ENCODE assay signal across 16 cellular contexts in genomic region chr16:89965447-89966225, GRCh38. TPM values are rescaled to one million over a fixed set of nuclear protein-coding genes. Genes with fewer than 3 reads are reported as not detected.
DNase-seq lines count a peak whose midpoint lies in the region; ATAC-seq, FAIRE-seq and TF ChIP-seq lines count a peak whose summit lies in the region.
"Had no signal": no experiment of that assay in that cellular context is flagged by ENCODE, and none has a peak within 500 bp of the region (broad histone marks: within the 10 kb centered on the region; RNA-seq: fewer than 3 reads in every experiment).

No MANE protein-coding gene starts in this region.

- peaks cover 22% of the 10 kb centered on the region for H3K9me3 Mint-ChIP-seq in nephron progenitor cell
- no peaks in the 10 kb centered on the region for H3K9me3 Mint-ChIP-seq in stimulated activated memory B cell treated with anti-CD40 and anti-IgM and Interleukin-4, amounts not matched to agents 10 μg/mL and 1 μg/mL and 100 μg/mL, for 72 hours
- H3K9me3 Mint-ChIP-seq: CD4-positive, alpha-beta T cell; HFFc6 had no signal

- H3K27me3 ChIP-seq in HepG2 (ENCODE audit: control insufficient read depth in 1 of 2, insufficient read depth in 2 of 2, low read length in 2 of 2): no peaks in the 10 kb centered on the region
- no peaks in the 10 kb centered on the region for H3K27me3 ChIP-seq in right lobe of liver
- no peaks in the 10 kb centered on the region for H3K27me3 ChIP-seq in breast epithelium

- ATAC-seq in HepG2: peak; percentile 5; the same call in 1 of the 3 replicates
- ATAC-seq in right lobe of liver: no peak
- ATAC-seq in stimulated activated memory B cell treated with anti-CD40 and anti-IgM and Interleukin-4, amounts not matched to agents 10 μg/mL and 1 μg/mL and 100 μg/mL, for 72 hours: peak; percentile 5
- no peak for ATAC-seq in left colon

- H3K9ac ChIP-seq in HepG2 (ENCODE audit: insufficient read depth, low read depth, low read length): no peak overlapping the region

- peaks cover 3% of the 10 kb centered on the region for H3K27me3 Mint-ChIP-seq in nephron progenitor cell (ENCODE audit: low read depth, poor library complexity)
- no peaks in the 10 kb centered on the region for H3K27me3 Mint-ChIP-seq in stimulated activated memory B cell treated with anti-CD40 and anti-IgM and Interleukin-4, amounts not matched to agents 10 μg/mL and 1 μg/mL and 100 μg/mL, for 72 hours
- H3K27me3 Mint-ChIP-seq: CD4-positive, alpha-beta T cell had no signal

- CTCF ChIA-PET in HepG2 (lab: Yijun Ruan, JAX; ENCODE audit: low intra/inter-chr PET ratio, low total read pairs): no interaction called here

- TF ChIP-seq POLR2A in HepG2 (IDR thresholded peaks at IDR 0.05; ENCODE audit: insufficient read depth in 1 of 2, low read depth in 2 of 2, low read length in 2 of 2) (0 out of 4 replicates have a peak, but pooled peaks of 1 of the 2 experiments have one; percentile 15), right lobe of liver (IDR thresholded peaks at IDR 0.05) (no peak), breast epithelium (IDR thresholded peaks at IDR 0.05) (no peak)

- H3K4me1 Mint-ChIP-seq in nephron progenitor cell: peaks cover 19% of the 10 kb centered on the region
- peaks cover 8% of the 10 kb centered on the region for H3K4me1 Mint-ChIP-seq in stimulated activated memory B cell treated with anti-CD40 and anti-IgM and Interleukin-4, amounts not matched to agents 10 μg/mL and 1 μg/mL and 100 μg/mL, for 72 hours

- DNase-seq in HepG2 (ENCODE audit: low spot score): no peak
- DNase-seq in right lobe of liver: no peak
- peak; percentile 12 for DNase-seq in epidermal melanocyte (ENCODE audit: insufficient read length, low spot score)
- DNase-seq in nephron progenitor cell: no peak
- no peak for DNase-seq in left colon
- DNase-seq in 8988T: no peak
- no peak for DNase-seq in breast epithelium (ENCODE audit: low spot score in 2 of 2)
- DNase-seq: ACHN; C1 segment of cervical spinal cord; Calu3; CD4-positive, alpha-beta T cell; DMS 273 treated with DMSO at 0.1 percent for 48 hours; HCEC 1CT; HFFc6 had no signal

- H4K20me1 ChIP-seq in HepG2 (ENCODE audit: insufficient read depth, low read length): no peaks in the 10 kb centered on the region

- H3K4me3 ChIP-seq in HepG2 (replicated peaks in 1 of 3; ENCODE audit: insufficient read depth in 1 of 3, low read depth in 2 of 3, low read length in 3 of 3) (no peak overlapping the region), right lobe of liver (no peak overlapping the region), breast epithelium (no peak overlapping the region)

- POLR2A ChIA-PET in HepG2 (lab: Yijun Ruan, JAX): no interaction called here

- no peaks in the 10 kb centered on the region for H3K9me3 ChIP-seq in HepG2 (ENCODE audit: low read length)
- H3K9me3 ChIP-seq in right lobe of liver: no peaks in the 10 kb centered on the region
- H3K9me3 ChIP-seq in breast epithelium: no peaks in the 10 kb centered on the region

- H3K79me2 ChIP-seq in HepG2 (ENCODE audit: insufficient read depth, low read length): peaks cover 11% of the 10 kb centered on the region

- H3K4me1 ChIP-seq in HepG2 (ENCODE audit: insufficient read depth, low read length): peaks cover 14% of the 10 kb centered on the region
- H3K4me1 ChIP-seq in right lobe of liver: peaks cover 0 to 2% (median 0%) of the 10 kb centered on the region in 4 donors
- H3K4me1 ChIP-seq in breast epithelium: no peaks in the 10 kb centered on the region

- no peak overlapping the region for H3K4me3 Mint-ChIP-seq in nephron progenitor cell
- no peak overlapping the region for H3K4me3 Mint-ChIP-seq in stimulated activated memory B cell treated with anti-CD40 and anti-IgM and Interleukin-4, amounts not matched to agents 10 μg/mL and 1 μg/mL and 100 μg/mL, for 72 hours
- H3K4me3 Mint-ChIP-seq: CD4-positive, alpha-beta T cell; HFFc6 had no signal

- H3K27ac ChIP-seq in HepG2 (ENCODE audit: extremely low read length, insufficient read depth, low read length) (no peak overlapping the region), right lobe of liver (no peak overlapping the region), breast epithelium (no peak overlapping the region)

- no peak for FAIRE-seq in HepG2 (lab: Jason Lieb, UNC)
- FAIRE-seq: H1 had no signal

- no peak overlapping the region for H2AFZ ChIP-seq in HepG2 (ENCODE audit: low read length)

- intact Hi-C loops in HepG2 (cut with micrococcal nuclease; ENCODE audit: unreplicated experiment) (no loop called here), right lobe of liver (cut with DNase I) (no loop called here), left colon (cut with DNase I, micrococcal nuclease) (no loop called here), breast epithelium (cut with DNase I; ENCODE audit: low total_unique reads) (no loop called here)

- no peak for TF ChIP-seq EP300 in HepG2 (IDR thresholded peaks at IDR 0.05; ENCODE audit: low read depth in 2 of 2, low read length in 2 of 2)
- TF ChIP-seq EP300 in HepG2 (CRISPR knock-in tag; IDR thresholded peaks at IDR 0.05; ENCODE audit: borderline replicate concordance): no peak

- peaks cover 28% of the 10 kb centered on the region for H3K36me3 Mint-ChIP-seq in nephron progenitor cell (ENCODE audit: low read depth)
- H3K36me3 Mint-ChIP-seq in stimulated activated memory B cell treated with anti-CD40 and anti-IgM and Interleukin-4, amounts not matched to agents 10 μg/mL and 1 μg/mL and 100 μg/mL, for 72 hours: peaks cover 13% of the 10 kb centered on the region

- WGBS in HepG2 (ENCODE audit: low lambda C conversion rate): 98% methylated on average over 15 of the region's 30 CpGs
- WGBS in right lobe of liver (ENCODE audit: insufficient coverage, low coverage, low lambda C conversion rate, missing lambda C conversion rate): 79% methylated on average over 2 of the region's 30 CpGs

- H3K36me3 ChIP-seq in HepG2 (replicated peaks in 1 of 2; ENCODE audit: control insufficient read depth in 1 of 2, insufficient read depth in 2 of 2, low read length in 2 of 2): peaks cover 14 to 16% of the 10 kb centered on the region in 2 experiments; a peak in 4 of 5 replicates
- no peaks in the 10 kb centered on the region for H3K36me3 ChIP-seq in right lobe of liver
- H3K36me3 ChIP-seq in breast epithelium: no peaks in the 10 kb centered on the region

- peak overlapping the region; percentile 94 for H3K27ac Mint-ChIP-seq in nephron progenitor cell
- H3K27ac Mint-ChIP-seq in stimulated activated memory B cell treated with anti-CD40 and anti-IgM and Interleukin-4, amounts not matched to agents 10 μg/mL and 1 μg/mL and 100 μg/mL, for 72 hours: no peak overlapping the region
- H3K27ac Mint-ChIP-seq: CD4-positive, alpha-beta T cell; HFFc6 had no signal

- BruUV-seq in HepG2 (replicated peaks; lab: Mats Ljungman, UMichigan): no TSS peak

- TF ChIP-seq RAD21 in HepG2 (CRISPR knock-in tag; IDR thresholded peaks at IDR 0.05): no peak

- TF ChIP-seq CTCF in HepG2 (CRISPR knock-in tag; IDR thresholded peaks at IDR 0.05) (no peak), right lobe of liver (IDR thresholded peaks at IDR 0.05) (no peak), nephron progenitor cell (IDR thresholded peaks at IDR 0.05) (no peak), breast epithelium (IDR thresholded peaks at IDR 0.05) (no peak)

- no peak overlapping the region for H3K4me2 ChIP-seq in HepG2 (ENCODE audit: low read depth, low read length)

- in situ Hi-C loops in HepG2 (cut with HindIII; ENCODE audit: extremely low pct_ligation_motif_present, low pct_unique_long_range_greater_than_20kb): no loop called here

RNA-seq across cellular contexts. Expression of gene DEF8, which starts 17.1 kb away (rescaled TPM):
- total RNA-seq in HepG2 (2016; rRNA removed; fragmentation: Illumina TruSeq; extraction: Trizol) (98.5 and 107 TPM in 2 replicates), right lobe of liver (10 to 100 TPM; 16.7 to 44.1 (median 20.7) TPM), left colon (10 to 100 TPM; 25.4 to 34.0 TPM), breast epithelium (10 to 100 TPM; 58.0 to 87.2 (median 75.2) TPM)
- total RNA-seq in HepG2 (2016; cell fraction: cytosol; rRNA removed; fragmentation: Illumina TruSeq; extraction: Trizol; ENCODE audit: low read depth): 134 and 176 TPM in 2 replicates
- 103 and 113 TPM in 2 replicates for total RNA-seq in HepG2 (2016; cell fraction: insoluble cytoplasmic fraction; rRNA removed; fragmentation: Illumina TruSeq; extraction: Trizol)
- 127 and 160 TPM in 2 replicates for total RNA-seq in HepG2 (2016; cell fraction: membrane; rRNA removed; fragmentation: Illumina TruSeq; extraction: Trizol)
- total RNA-seq in HepG2 (2016; cell fraction: nucleus; rRNA removed; fragmentation: Illumina TruSeq; extraction: Trizol): 48.8 and 61.5 TPM in 2 replicates
- polyA plus RNA-seq in HepG2 (2011; rRNA removed): 98.2 and 108 TPM in 2 replicates
- polyA plus RNA-seq in HepG2 (2011; cell fraction: cytosol; rRNA removed): 100 and 138 TPM in 2 replicates
- polyA plus RNA-seq in HepG2 (2011; cell fraction: nucleus; rRNA removed): 490 and 545 TPM in 2 replicates
- 37.2 and 56.0 TPM in 2 replicates for polyA plus RNA-seq in HepG2 (2012)
- 170 and 205 TPM in 2 replicates for polyA plus RNA-seq in HepG2 (2016; cell fraction: cytosol; fragmentation: Illumina TruSeq; extraction: Trizol; ENCODE audit: low read depth)
- 116 and 132 TPM in 2 replicates for polyA plus RNA-seq in HepG2 (2016; cell fraction: insoluble cytoplasmic fraction; fragmentation: Illumina TruSeq; extraction: Trizol; ENCODE audit: low read depth)
- 126 and 153 TPM in 2 replicates for polyA plus RNA-seq in HepG2 (2016; cell fraction: membrane; fragmentation: Illumina TruSeq; extraction: Trizol; ENCODE audit: low read depth)
- 123 and 136 TPM in 2 replicates for polyA plus RNA-seq in HepG2 (2016; cell fraction: nucleus; fragmentation: Illumina TruSeq; extraction: Trizol; ENCODE audit: insufficient read depth, low read depth)
- 22.3 and 116 TPM in 2 replicates for polyA minus RNA-seq in HepG2 (2011; rRNA and poly(A)+ RNA removed; ENCODE audit: low replicate concordance)
- 31.8 and 36.4 TPM in 2 replicates for polyA minus RNA-seq in HepG2 (2011; cell fraction: cytosol; rRNA and poly(A)+ RNA removed)
- 46.0 and 51.1 TPM in 2 replicates for polyA minus RNA-seq in HepG2 (2011; cell fraction: nucleus; rRNA and poly(A)+ RNA removed)

RNA-seq across cellular contexts. Expression of gene TUBB3, which starts 42.5 kb away (rescaled TPM):
- total RNA-seq in HepG2 (2016; rRNA removed; fragmentation: Illumina TruSeq; extraction: Trizol) (161 and 185 TPM in 2 replicates), right lobe of liver (under 1 TPM in 4 of 6 experiments, not detected in 2; 0.13 to 0.86 (median 0.36) TPM), left colon (1 to 10 TPM; 3.3 to 4.2 TPM), breast epithelium (1 to 10 TPM; 1.6 to 2.9 (median 1.8) TPM)
- total RNA-seq in HepG2 (2016; cell fraction: cytosol; rRNA removed; fragmentation: Illumina TruSeq; extraction: Trizol; ENCODE audit: low read depth): 94.2 and 96.8 TPM in 2 replicates
- 145 and 195 TPM in 2 replicates for total RNA-seq in HepG2 (2016; cell fraction: insoluble cytoplasmic fraction; rRNA removed; fragmentation: Illumina TruSeq; extraction: Trizol)
- 140 and 142 TPM in 2 replicates for total RNA-seq in HepG2 (2016; cell fraction: membrane; rRNA removed; fragmentation: Illumina TruSeq; extraction: Trizol)
- total RNA-seq in HepG2 (2016; cell fraction: nucleus; rRNA removed; fragmentation: Illumina TruSeq; extraction: Trizol): 81.3 and 94.7 TPM in 2 replicates
- 110 and 152 TPM in 2 replicates for polyA plus RNA-seq in HepG2 (2011; rRNA removed)
- 84.2 and 120 TPM in 2 replicates for polyA plus RNA-seq in HepG2 (2011; cell fraction: cytosol; rRNA removed)
- 168 and 179 TPM in 2 replicates for polyA plus RNA-seq in HepG2 (2011; cell fraction: nucleus; rRNA removed)
- 45.2 and 119 TPM in 2 replicates for polyA plus RNA-seq in HepG2 (2012)
- 63.1 and 64.3 TPM in 2 replicates for polyA plus RNA-seq in HepG2 (2016; cell fraction: cytosol; fragmentation: Illumina TruSeq; extraction: Trizol; ENCODE audit: low read depth)
- polyA plus RNA-seq in HepG2 (2016; cell fraction: insoluble cytoplasmic fraction; fragmentation: Illumina TruSeq; extraction: Trizol; ENCODE audit: low read depth): 127 and 159 TPM in 2 replicates
- 87.3 and 99.0 TPM in 2 replicates for polyA plus RNA-seq in HepG2 (2016; cell fraction: membrane; fragmentation: Illumina TruSeq; extraction: Trizol; ENCODE audit: low read depth)
- 138 and 154 TPM in 2 replicates for polyA plus RNA-seq in HepG2 (2016; cell fraction: nucleus; fragmentation: Illumina TruSeq; extraction: Trizol; ENCODE audit: insufficient read depth, low read depth)
- polyA minus RNA-seq in HepG2 (2011; rRNA and poly(A)+ RNA removed; ENCODE audit: low replicate concordance): 34.9 and 340 TPM in 2 replicates
- polyA minus RNA-seq in HepG2 (2011; cell fraction: cytosol; rRNA and poly(A)+ RNA removed): 99.4 and 107 TPM in 2 replicates
- 34.8 and 42.6 TPM in 2 replicates for polyA minus RNA-seq in HepG2 (2011; cell fraction: nucleus; rRNA and poly(A)+ RNA removed)

RNA-seq across cellular contexts. Expression of gene MC1R, which starts 47.0 kb away (rescaled TPM):
- total RNA-seq in HepG2 (2016; rRNA removed; fragmentation: Illumina TruSeq; extraction: Trizol) (7.2 and 9.1 TPM in 2 replicates), right lobe of liver (1 to 10 TPM in 2 of 6 experiments, under 1 TPM in 4; 0.31 to 1.6 (median 0.77) TPM), left colon (1 to 10 TPM; 2.1 to 4.3 TPM), breast epithelium (1 to 10 TPM; 3.7 to 7.2 (median 3.8) TPM)
- 3.5 and 3.7 TPM in 2 replicates for total RNA-seq in HepG2 (2016; cell fraction: cytosol; rRNA removed; fragmentation: Illumina TruSeq; extraction: Trizol; ENCODE audit: low read depth)
- total RNA-seq in HepG2 (2016; cell fraction: insoluble cytoplasmic fraction; rRNA removed; fragmentation: Illumina TruSeq; extraction: Trizol): 8.1 and 8.7 TPM in 2 replicates
- 8.1 and 9.5 TPM in 2 replicates for total RNA-seq in HepG2 (2016; cell fraction: membrane; rRNA removed; fragmentation: Illumina TruSeq; extraction: Trizol)
- total RNA-seq in HepG2 (2016; cell fraction: nucleus; rRNA removed; fragmentation: Illumina TruSeq; extraction: Trizol): 7.2 and 7.7 TPM in 2 replicates
- polyA plus RNA-seq in HepG2 (2011; rRNA removed): 14.8 and 20.0 TPM in 2 replicates
- 14.8 and 18.9 TPM in 2 replicates for polyA plus RNA-seq in HepG2 (2011; cell fraction: cytosol; rRNA removed)
- 89.3 and 96.4 TPM in 2 replicates for polyA plus RNA-seq in HepG2 (2011; cell fraction: nucleus; rRNA removed)
- 6.5 and 12.0 TPM in 2 replicates for polyA plus RNA-seq in HepG2 (2012)
- polyA plus RNA-seq in HepG2 (2016; cell fraction: cytosol; fragmentation: Illumina TruSeq; extraction: Trizol; ENCODE audit: low read depth): 2.9 and 3.1 TPM in 2 replicates
- 6.7 and 7.1 TPM in 2 replicates for polyA plus RNA-seq in HepG2 (2016; cell fraction: insoluble cytoplasmic fraction; fragmentation: Illumina TruSeq; extraction: Trizol; ENCODE audit: low read depth)
- polyA plus RNA-seq in HepG2 (2016; cell fraction: membrane; fragmentation: Illumina TruSeq; extraction: Trizol; ENCODE audit: low read depth): 6.5 and 7.5 TPM in 2 replicates
- 17.7 and 19.3 TPM in 2 replicates for polyA plus RNA-seq in HepG2 (2016; cell fraction: nucleus; fragmentation: Illumina TruSeq; extraction: Trizol; ENCODE audit: insufficient read depth, low read depth)
- polyA minus RNA-seq in HepG2 (2011; rRNA and poly(A)+ RNA removed; ENCODE audit: low replicate concordance): 23.7 and 30.7 TPM in 2 replicates
- 5.4 and 5.5 TPM in 2 replicates for polyA minus RNA-seq in HepG2 (2011; cell fraction: cytosol; rRNA and poly(A)+ RNA removed)
- polyA minus RNA-seq in HepG2 (2011; cell fraction: nucleus; rRNA and poly(A)+ RNA removed): 16.0 and 17.0 TPM in 2 replicates

RNA-seq across cellular contexts. Expression of gene DBNDD1, which starts 53.6 kb away (rescaled TPM):
- total RNA-seq in HepG2 (2016; rRNA removed; fragmentation: Illumina TruSeq; extraction: Trizol) (13.0 and 17.0 TPM in 2 replicates), right lobe of liver (10 to 100 TPM in 3 of 6 experiments, 1 to 10 TPM in 3; 2.6 to 17.5 (median 7.6) TPM), left colon (1 to 10 TPM; 3.8 to 4.9 TPM), breast epithelium (1 to 10 TPM; 3.7 to 7.9 (median 6.0) TPM)
- total RNA-seq in HepG2 (2016; cell fraction: cytosol; rRNA removed; fragmentation: Illumina TruSeq; extraction: Trizol; ENCODE audit: low read depth): 18.8 and 21.7 TPM in 2 replicates
- total RNA-seq in HepG2 (2016; cell fraction: insoluble cytoplasmic fraction; rRNA removed; fragmentation: Illumina TruSeq; extraction: Trizol): 11.4 and 16.1 TPM in 2 replicates
- total RNA-seq in HepG2 (2016; cell fraction: membrane; rRNA removed; fragmentation: Illumina TruSeq; extraction: Trizol): 40.2 and 47.3 TPM in 2 replicates
- total RNA-seq in HepG2 (2016; cell fraction: nucleus; rRNA removed; fragmentation: Illumina TruSeq; extraction: Trizol): 7.6 and 10.0 TPM in 2 replicates
- 40.4 and 51.0 TPM in 2 replicates for polyA plus RNA-seq in HepG2 (2011; rRNA removed)
- polyA plus RNA-seq in HepG2 (2011; cell fraction: cytosol; rRNA removed): 44.2 and 56.2 TPM in 2 replicates
- polyA plus RNA-seq in HepG2 (2011; cell fraction: nucleus; rRNA removed): 31.7 and 32.2 TPM in 2 replicates
- 16.4 and 30.0 TPM in 2 replicates for polyA plus RNA-seq in HepG2 (2012)
- polyA plus RNA-seq in HepG2 (2016; cell fraction: cytosol; fragmentation: Illumina TruSeq; extraction: Trizol; ENCODE audit: low read depth): 60.8 and 72.2 TPM in 2 replicates
- polyA plus RNA-seq in HepG2 (2016; cell fraction: insoluble cytoplasmic fraction; fragmentation: Illumina TruSeq; extraction: Trizol; ENCODE audit: low read depth): 33.1 and 40.9 TPM in 2 replicates
- 102 TPM in 2 replicates for polyA plus RNA-seq in HepG2 (2016; cell fraction: membrane; fragmentation: Illumina TruSeq; extraction: Trizol; ENCODE audit: low read depth)
- 31.0 and 33.1 TPM in 2 replicates for polyA plus RNA-seq in HepG2 (2016; cell fraction: nucleus; fragmentation: Illumina TruSeq; extraction: Trizol; ENCODE audit: insufficient read depth, low read depth)
- 5.9 and 53.2 TPM in 2 replicates for polyA minus RNA-seq in HepG2 (2011; rRNA and poly(A)+ RNA removed; ENCODE audit: low replicate concordance)
- polyA minus RNA-seq in HepG2 (2011; cell fraction: cytosol; rRNA and poly(A)+ RNA removed): 23.0 and 26.9 TPM in 2 replicates
- polyA minus RNA-seq in HepG2 (2011; cell fraction: nucleus; rRNA and poly(A)+ RNA removed): 9.8 and 13.2 TPM in 2 replicates

Comparison
In these comparisons a context has a peak if more than half of its experiments do, and no peak if none do; other contexts are left out.
1. ATAC-seq: peak in HepG2 (single experiment) and stimulated activated memory B cell treated with anti-CD40 and anti-IgM and Interleukin-4, amounts not matched to agents 10 μg/mL and 1 μg/mL and 100 μg/mL, for 72 hours (single experiment); none in right lobe of liver (0 of 4) and left colon (single experiment).
2. RNA of gene TUBB3, which starts 42.5 kb away (total RNA-seq): 81.3 to 195 TPM in HepG2; 3.3 to 4.2 TPM in left colon, 1.6 to 2.9 TPM in breast epithelium and 0.13 to 0.86 TPM in right lobe of liver; every median in the first group is over 10 times any median in the second.